8 cellular contexts compared by ENCODE assay signal in the genomic region with DNA sequence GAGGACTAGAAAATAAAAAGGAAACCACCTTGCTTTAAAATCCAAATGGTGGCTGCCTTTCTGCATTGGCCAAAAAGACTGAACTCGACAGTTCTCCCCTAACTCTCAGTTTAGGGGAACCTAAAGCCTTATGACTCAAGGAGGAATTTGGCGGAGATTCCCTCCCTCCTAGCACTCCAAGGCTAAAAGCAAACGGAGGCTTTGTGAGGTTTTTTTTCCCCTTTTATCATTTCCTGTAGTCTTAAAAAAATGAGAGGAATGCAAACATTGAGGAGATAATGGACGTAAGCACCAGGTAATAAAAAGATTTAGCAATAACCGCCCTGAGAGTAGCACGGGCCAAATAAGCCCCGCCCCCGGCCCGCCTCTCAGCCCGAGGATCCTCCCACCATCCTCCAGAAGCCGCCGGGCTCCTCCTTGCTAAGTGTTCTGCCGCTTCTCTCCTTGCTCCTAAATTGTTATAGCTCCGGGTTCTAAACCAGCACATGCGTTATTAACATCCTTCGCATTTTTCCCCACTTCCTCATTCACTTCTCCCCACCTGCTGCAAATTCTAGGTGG. TPM values are rescaled to one million over a fixed set of nuclear protein-coding genes. Genes with fewer than 3 reads are reported as not detected.
DNase-seq lines count a peak whose midpoint lies in the region; ATAC-seq, FAIRE-seq and TF ChIP-seq lines count a peak whose summit lies in the region.

No MANE protein-coding gene starts in this region.

- CTCF ChIA-PET in Calu3 (lab: Charles Lee) (interaction anchor here (0.6 to 3.2 kb wide), 9 partner anchors 8 to 380 kb away, joined by 3 to 14 read pairs (median 4); no protein-coding TSS in a partner anchor), IMR-90 (lab: Yijun Ruan, JAX) (interaction anchor here (0.7 to 1.6 kb wide), 3 partner anchors 52 to 99 kb away, joined by 3 to 6 read pairs (median 3); no protein-coding TSS in a partner anchor), T-cell (lab: Charles Lee) (interaction anchor here in 1 of 2 donors (0.7 kb wide), 1 partner anchor 612 kb away, joined by 6 read pairs; no protein-coding TSS in a partner anchor)

- H3K27ac ChIP-seq in IMR-90 (ENCODE audit: insufficient read depth, low read length) (peak overlapping the region; percentile 61; the same call in 1 of the 2 replicates), astrocyte (ENCODE audit: low read depth, low read length) (peak overlapping the region; percentile 13), small intestine (ENCODE audit: low read depth in 1 of 2, low read length in 1 of 2) (peak overlapping the region in 1 of 2 donors; percentile 40)

- dilution Hi-C loops in IMR-90 (cut with HindIII; ENCODE audit: low sequenced_read_pairs, unreplicated experiment) = no loop called here

- H4K20me1 ChIP-seq in IMR-90 (ENCODE audit: insufficient read depth, low read length) = no peaks in the 10 kb centered on the region
- H4K20me1 ChIP-seq in astrocyte (ENCODE audit: insufficient read depth, low read length) = no peaks in the 10 kb centered on the region

- H2AK9ac ChIP-seq in IMR-90 (replicated peaks; ENCODE audit: low read depth, low read length, poor library complexity) = no peak overlapping the region

- H3K27me3 Mint-ChIP-seq in Calu3 (ENCODE audit: unreplicated experiment) (no peaks in the 10 kb centered on the region), T-cell (peaks cover 19 to 41% of the 10 kb centered on the region in 2 donors), astrocyte (ENCODE audit: low read depth, unreplicated experiment) (no peaks in the 10 kb centered on the region)

- H3K9ac ChIP-seq in IMR-90 (ENCODE audit: low read depth, low read length) (peak overlapping the region; percentile 58; the same call in 1 of the 2 replicates), astrocyte (ENCODE audit: low read length) (peak overlapping the region; percentile 10)

- H2BK120ac ChIP-seq in IMR-90 (ENCODE audit: low read depth, low read length) = peak overlapping the region; percentile 90; the same call in 1 of the 2 replicates

- H3K9me3 ChIP-seq in IMR-90 (ENCODE audit: control insufficient read depth, insufficient read depth, low read length) = no peaks in the 10 kb centered on the region
- H3K9me3 ChIP-seq in astrocyte (ENCODE audit: insufficient read depth, low read depth, low read length) = no peaks in the 10 kb centered on the region
- no peaks in the 10 kb centered on the region for H3K9me3 ChIP-seq in small intestine (ENCODE audit: control insufficient read depth, low read depth)

- TF ChIP-seq CTCF in Calu3 (IDR thresholded peaks at IDR 0.05; ENCODE audit: unreplicated experiment) = no peak
- TF ChIP-seq CTCF in IMR-90 (conservative IDR thresholded peaks at IDR 0.05; ENCODE audit: low read depth, low read length) = no peak
- TF ChIP-seq CTCF in astrocyte (IDR thresholded peaks at IDR 0.05; ENCODE audit: insufficient read depth, low read depth, low read length) = no peak

- no peak for FAIRE-seq in astrocyte (lab: Jason Lieb, UNC)
- FAIRE-seq in small intestine (lab: Jason Lieb, UNC) = no peak

- H2BK5ac ChIP-seq in IMR-90 (ENCODE audit: low read depth, low read length, poor library complexity, severe bottlenecking) = no peak overlapping the region

- H3K79me2 ChIP-seq in astrocyte (ENCODE audit: insufficient read depth, low read length) = no peaks in the 10 kb centered on the region

- H3K36me3 Mint-ChIP-seq in Calu3 (ENCODE audit: insufficient read depth, unreplicated experiment) (peaks cover 30% of the 10 kb centered on the region), T-cell (no peaks in the 10 kb centered on the region), astrocyte (ENCODE audit: low read depth, unreplicated experiment) (no peaks in the 10 kb centered on the region)

- in situ Hi-C loops in IMR-90 (cut with MboI; ENCODE audit: low sequenced_read_pairs) = no loop called here

- intact Hi-C loops in Calu3 (cut with micrococcal nuclease; ENCODE audit: unreplicated experiment) = no loop called here
- intact Hi-C loops in IMR-90 (cut with micrococcal nuclease) = no loop called here

- peaks cover 20% of the 10 kb centered on the region for H3K9me1 ChIP-seq in IMR-90 (ENCODE audit: insufficient read depth, low read length)

- peak overlapping the region; percentile 93; the same call in 1 of the 3 replicates for H2BK15ac ChIP-seq in IMR-90 (ENCODE audit: low read depth, low read length)

- H3K18ac ChIP-seq in IMR-90 (ENCODE audit: low read depth, low read length) = no peak overlapping the region

- no peak overlapping the region for H2AK5ac ChIP-seq in IMR-90 (ENCODE audit: low read depth, low read length)

- H4K5ac ChIP-seq in IMR-90 (ENCODE audit: low read depth, low read length) = no peak overlapping the region

- H3K9me3 Mint-ChIP-seq in Calu3 (ENCODE audit: low read depth, unreplicated experiment) (no peaks in the 10 kb centered on the region), T-cell (no peaks in the 10 kb centered on the region), astrocyte (ENCODE audit: unreplicated experiment) (no peaks in the 10 kb centered on the region)

- ATAC-seq in IMR-90 (ENCODE audit: low read depth) = peak; percentile 90
- ATAC-seq in T-cell (replicated peaks in 1 of 4) = peak; percentile 50 to 68 (median 55)
- ATAC-seq in GM21367 (IDR thresholded peaks at IDR 0.05; ENCODE audit: unreplicated experiment) = no peak

- H3K79me1 ChIP-seq in IMR-90 (ENCODE audit: low read depth in 1 of 2, low read length in 2 of 2) = no peaks in the 10 kb centered on the region

- H2AFZ ChIP-seq in IMR-90 (replicated peaks; ENCODE audit: low read length, poor library complexity) (no peak overlapping the region), astrocyte (ENCODE audit: low read depth, low read length) (no peak overlapping the region)

- peaks cover 67% of the 10 kb centered on the region for H3K4me1 Mint-ChIP-seq in Calu3 (ENCODE audit: low read depth, unreplicated experiment)
- H3K4me1 Mint-ChIP-seq in T-cell = peaks cover 20 to 39% (median 33%) of the 10 kb centered on the region in 3 donors
- H3K4me1 Mint-ChIP-seq in astrocyte (ENCODE audit: low read depth, unreplicated experiment) = peaks cover 44% of the 10 kb centered on the region

- DNase-seq in Calu3 (peak; percentile 85), IMR-90 (peak; percentile 91), T-cell (peak in 30 of 34 experiments; percentile 17 to 60 (median 48)), astrocyte (ENCODE audit: low read depth) (peak; percentile 90), hippocampal formation (lab: John Stamatoyannopoulos, UW) (peak; percentile 40 to 48), small intestine (peak; percentile 91), NCI-H1694 (lab: John Stamatoyannopoulos, UW) (no peak)

- H4K91ac ChIP-seq in IMR-90 (ENCODE audit: insufficient read depth, low read depth, low read length) = no peak overlapping the region

- POLR2A ChIA-PET in IMR-90 (lab: Charles Lee; ENCODE audit: unreplicated experiment) = no interaction called here
- POLR2A ChIA-PET in T-cell (lab: Charles Lee) = no interaction called here

- H3K4me3 Mint-ChIP-seq in Calu3 (ENCODE audit: low read depth, unreplicated experiment) (peak overlapping the region; percentile 45), T-cell (peak overlapping the region in 2 of 3 donors; percentile 27 to 46), astrocyte (ENCODE audit: unreplicated experiment) (peak overlapping the region; percentile 72)

- H3K4me1 ChIP-seq in IMR-90 (ENCODE audit: control insufficient read depth, insufficient read depth, low read length) = peaks cover 21% of the 10 kb centered on the region
- H3K4me1 ChIP-seq in astrocyte (ENCODE audit: insufficient read depth, low read length) = peaks cover 33% of the 10 kb centered on the region
- H3K4me1 ChIP-seq in small intestine (ENCODE audit: control insufficient read depth in 2 of 2, insufficient read depth in 1 of 2, low read depth in 1 of 2, low read length in 1 of 2) = peaks cover 11 to 17% of the 10 kb centered on the region in 2 donors

- H3K4ac ChIP-seq in IMR-90 (ENCODE audit: low read depth, low read length) = peak overlapping the region; percentile 88; the same call in 1 of the 2 replicates

- H3K23ac ChIP-seq in IMR-90 (ENCODE audit: low read depth, low read length) = no peak overlapping the region

- H3K27me3 ChIP-seq in IMR-90 (ENCODE audit: control insufficient read depth, insufficient read depth, low read length) = no peaks in the 10 kb centered on the region
- no peaks in the 10 kb centered on the region for H3K27me3 ChIP-seq in astrocyte (ENCODE audit: insufficient read depth, low read length)
- no peaks in the 10 kb centered on the region for H3K27me3 ChIP-seq in small intestine (ENCODE audit: control insufficient read depth in 2 of 2, insufficient read depth in 2 of 2, low read length in 2 of 2)

- H3K4me3 ChIP-seq in IMR-90 (ENCODE audit: insufficient read depth, low read depth, low read length) (no peak overlapping the region; the same call in 1 of the 2 replicates), astrocyte (ENCODE audit: insufficient read depth, low read depth, low read length) (no peak overlapping the region), small intestine (ENCODE audit: low read depth in 1 of 2, low read length in 2 of 2) (no peak overlapping the region)

- peak overlapping the region; percentile 45; the same call in 1 of the 2 replicates for H3K56ac ChIP-seq in IMR-90 (ENCODE audit: extremely low read depth, insufficient read depth, low read length)

- peak overlapping the region; percentile 43; the same call in 1 of the 2 replicates for H2BK20ac ChIP-seq in IMR-90 (ENCODE audit: low read depth, low read length)

- BruUV-seq in Calu3 (replicated peaks; lab: Mats Ljungman, UMichigan) (no TSS peak), IMR-90 (replicated peaks; lab: Mats Ljungman, UMichigan) (no TSS peak)

- H3K14ac ChIP-seq in IMR-90 (replicated peaks; ENCODE audit: low read depth, low read length) = no peak overlapping the region

- H3K27ac Mint-ChIP-seq in Calu3 (ENCODE audit: unreplicated experiment) (peak overlapping the region; percentile 82), T-cell (peak overlapping the region in 1 of 2 donors; percentile 74), astrocyte (ENCODE audit: unreplicated experiment) (peak overlapping the region; percentile 79)

- peak overlapping the region; percentile 82 to 94; a peak in 2 of 4 replicates for H4K8ac ChIP-seq in IMR-90 (ENCODE audit: low read depth in 2 of 2, low read length in 2 of 2)

- H3K4me2 ChIP-seq in IMR-90 (ENCODE audit: low read depth, low read length) = peak overlapping the region; percentile 62; the same call in 1 of the 2 replicates
- peak overlapping the region; percentile 74 for H3K4me2 ChIP-seq in astrocyte (ENCODE audit: low read length)

- H3K36me3 ChIP-seq in IMR-90 (ENCODE audit: control insufficient read depth, insufficient read depth, low read length) = no peaks in the 10 kb centered on the region
- no peaks in the 10 kb centered on the region for H3K36me3 ChIP-seq in astrocyte (ENCODE audit: insufficient read depth, low read length)
- H3K36me3 ChIP-seq in small intestine (ENCODE audit: control insufficient read depth in 2 of 2, insufficient read depth in 2 of 2, low read length in 2 of 2) = no peaks in the 10 kb centered on the region

- WGBS in IMR-90 (ENCODE audit: extremely low coverage in 2 of 2, insufficient read length in 1 of 2), 2 experiments = 3% methylated on average over 8 of the region's 16 CpGs; no CpG with 5 or more reads in 1 of the 2 experiments
- 2 to 4% (median 3%) methylated on average over 16 of the region's 16 CpGs for WGBS in small intestine, 3 donors

- no peak for TF ChIP-seq RAD21 in IMR-90 (IDR thresholded peaks at IDR 0.05; ENCODE audit: low read length)

- no peak for TF ChIP-seq POLR2A in IMR-90 (IDR thresholded peaks at IDR 0.05; ENCODE audit: low read depth, low read length)

RNA-seq across cellular contexts. Expression of a gene that starts 5.8 kb away (rescaled TPM):
- total RNA-seq in Calu3 (2022) = 64.6 and 68.4 TPM in 2 replicates
- total RNA-seq in IMR-90 (2012; rRNA removed) = 38.3 and 48.6 TPM in 2 replicates
- polyA plus RNA-seq in IMR-90 (2012; rRNA removed) = 62.5 and 66.6 TPM in 2 replicates
- polyA plus RNA-seq in IMR-90 (2012; cell fraction: cytosol; rRNA removed) = 43.3 and 62.3 TPM in 2 replicates
- 123 and 327 TPM in 2 replicates for polyA plus RNA-seq in IMR-90 (2012; cell fraction: nucleus; rRNA removed; ENCODE audit: low replicate concordance)
- 1 to 10 TPM in 4 of 5 donors, under 1 TPM in 1; 0.78 to 4.1 (median 2.7) TPM for total RNA-seq in T-cell
- total RNA-seq in astrocyte = 80.4 and 96.9 TPM in 2 replicates
- 100 to 1,000 TPM in 2 of 3 donors, 10 to 100 TPM in 1; 12.8 to 237 (median 173) TPM for polyA plus RNA-seq in small intestine
